In genomic region chr3:161031134-161031533, GRCh38 we compare ENCODE assay signal across 24 cellular contexts.
A peak's percentile ranks its signal among the peaks of the same experiment; 100 is the strongest.
DNase-seq lines count a peak whose midpoint lies in the region; ATAC-seq and TF ChIP-seq lines count a peak whose summit lies in the region.
"Had no signal": no experiment of that assay in that cellular context is flagged by ENCODE, and none has a peak within 500 bp of the region (broad histone marks: within the 10 kb centered on the region; RNA-seq: fewer than 3 reads in every experiment).

No MANE protein-coding gene starts in this region.

- H2BK12ac ChIP-seq in mesenchymal stem cell (ENCODE audit: low read length in 2 of 2) = no peak overlapping the region

- H2BK120ac ChIP-seq in mesenchymal stem cell (ENCODE audit: low read depth, low read length) = no peak overlapping the region

- no peak overlapping the region for H4K8ac ChIP-seq in mesenchymal stem cell (ENCODE audit: low read length)

- ATAC-seq in GM21526 (IDR thresholded peaks at IDR 0.05; ENCODE audit: low FRiP score, unreplicated experiment) = no peak
- ATAC-seq: GM23338, HCT116, SK-N-SH treated with all-trans-retinoic acid at 6 μM for 48 hours had no signal

- no peak overlapping the region for H3K14ac ChIP-seq in mesenchymal stem cell (ENCODE audit: low read length in 2 of 2)

- no peak overlapping the region for H4K91ac ChIP-seq in mesenchymal stem cell (ENCODE audit: low read length)

- H3K79me1 ChIP-seq in mesenchymal stem cell (replicated peaks; ENCODE audit: low read length, poor library complexity, severe bottlenecking) = no peaks in the 10 kb centered on the region

- H3K4me3 ChIP-seq in epithelial cell of esophagus (ENCODE audit: low read length) (no peak overlapping the region), mesenchymal stem cell (ENCODE audit: insufficient read depth in 1 of 2, low read depth in 1 of 2, low read length in 2 of 2) (no peak overlapping the region)
- H3K4me3 ChIP-seq: GM23338, Peyer's patch had no signal

- no peak overlapping the region for H3K27ac ChIP-seq in mesenchymal stem cell (ENCODE audit: low read length, poor library complexity, severe bottlenecking)
- H3K27ac ChIP-seq: 22Rv1, Peyer's patch had no signal

- H3K27me3 Mint-ChIP-seq in activated T-helper 1 cell treated with anti-CD3 and anti-CD28 coated beads, Interleukin-12 subunit alpha, Interleukin-12 subunit beta, Interleukin-2, Interleukin-4 antibody, amounts not matched to agents 30 ng/mL and 10 ng/mL and 1 ng/mL, durations not matched to agents 14 hours and 24 hours and 36 hours (ENCODE audit: insufficient read depth) = no peaks in the 10 kb centered on the region

- H2AFZ ChIP-seq in mesenchymal stem cell (ENCODE audit: low read depth, low read length) = no peak overlapping the region
- H2AFZ ChIP-seq: GM23338 had no signal

- no peak overlapping the region for H3K18ac ChIP-seq in mesenchymal stem cell (ENCODE audit: low read depth in 1 of 2, low read length in 2 of 2)

- H3K9ac ChIP-seq in mesenchymal stem cell (ENCODE audit: low read length) = no peak overlapping the region

- WGBS in mesenchymal stem cell = 100% methylated on average over 1 of the region's 1 CpG

- intact Hi-C loops in activated T-helper 1 cell treated with anti-CD3 and anti-CD28 coated beads, Interleukin-12 subunit alpha, Interleukin-12 subunit beta, Interleukin-2, Interleukin-4 antibody, amounts not matched to agents 30 ng/mL and 10 ng/mL and 1 ng/mL, durations not matched to agents 14 hours and 24 hours and 36 hours (cut with micrococcal nuclease) = no loop called here

- H3K27me3 ChIP-seq in mesenchymal stem cell (ENCODE audit: control insufficient read depth in 1 of 2, insufficient read depth in 1 of 2, low read length in 2 of 2) = no peaks in the 10 kb centered on the region
- H3K27me3 ChIP-seq: Peyer's patch had no signal

- no peak overlapping the region for H3K4me2 ChIP-seq in mesenchymal stem cell (ENCODE audit: low read length, poor library complexity, severe bottlenecking)
- H3K4me2 ChIP-seq: GM23338 had no signal

- TF ChIP-seq CTCF in epithelial cell of esophagus (IDR thresholded peaks at IDR 0.05; ENCODE audit: insufficient read depth, low read depth, low read length, missing control alignments) = no peak

- peaks cover 3% of the 10 kb centered on the region for H3K36me3 Mint-ChIP-seq in activated T-helper 1 cell treated with anti-CD3 and anti-CD28 coated beads, Interleukin-12 subunit alpha, Interleukin-12 subunit beta, Interleukin-2, Interleukin-4 antibody, amounts not matched to agents 30 ng/mL and 10 ng/mL and 1 ng/mL, durations not matched to agents 14 hours and 24 hours and 36 hours (ENCODE audit: low read depth)

- no peaks in the 10 kb centered on the region for H3K36me3 ChIP-seq in mesenchymal stem cell (ENCODE audit: control insufficient read depth in 1 of 2, insufficient read depth in 2 of 2, low read depth in 1 of 2, low read length in 2 of 2)
- H3K36me3 ChIP-seq: Peyer's patch had no signal

- no peak overlapping the region for H3K4ac ChIP-seq in mesenchymal stem cell (ENCODE audit: low read depth in 1 of 2, low read length in 2 of 2)

- H2BK5ac ChIP-seq in mesenchymal stem cell (ENCODE audit: low read depth, low read length, poor library complexity, severe bottlenecking) = no peak overlapping the region

- H2AK5ac ChIP-seq in mesenchymal stem cell (ENCODE audit: low read length, severe bottlenecking) = no peak overlapping the region

- no peak overlapping the region for H3K4me3 Mint-ChIP-seq in activated T-helper 1 cell treated with anti-CD3 and anti-CD28 coated beads, Interleukin-12 subunit alpha, Interleukin-12 subunit beta, Interleukin-2, Interleukin-4 antibody, amounts not matched to agents 30 ng/mL and 10 ng/mL and 1 ng/mL, durations not matched to agents 14 hours and 24 hours and 36 hours
- H3K4me3 Mint-ChIP-seq: CD14-positive monocyte, GM23338 had no signal

- no peak overlapping the region for H3K23ac ChIP-seq in mesenchymal stem cell (ENCODE audit: low read length in 2 of 2)

- DNase-seq in NCI-H146 (lab: John Stamatoyannopoulos, UW) = peak; percentile 19
- no peak for DNase-seq in NCI-H146 treated with DMSO at 0.1 percent for 48 hours (lab: John Stamatoyannopoulos, UW; ENCODE audit: unreplicated experiment)
- DNase-seq in OCI-M1 (lab: John Stamatoyannopoulos, UW) = peak; percentile 53
- DNase-seq in epithelial cell of esophagus (ENCODE audit: low read depth) = peak; percentile 41
- peak; percentile 26 for DNase-seq in mesenchymal stem cell
- no peak for DNase-seq in activated T-helper 1 cell treated with anti-CD3 and anti-CD28 coated beads, Interleukin-12 subunit alpha, Interleukin-12 subunit beta, Interleukin-2, Interleukin-4 antibody, amounts not matched to agents 30 ng/mL and 10 ng/mL and 1 ng/mL, durations not matched to agents 14 hours and 24 hours and 36 hours (ENCODE audit: low spot score)
- no peak for DNase-seq in NOMO-1 (lab: John Stamatoyannopoulos, UW; ENCODE audit: unreplicated experiment in 2 of 2)
- DNase-seq: AML-193, DMS 273 treated with DMSO at 0.1 percent for 48 hours, GDM1, Kasumi-1, NCI-H1105, NCI-H1694 treated with DMSO at 0.1 percent for 48 hours, NCI-H2227 treated with DMSO at 0.1 percent for 48 hours, NCI-H510A treated with DMSO at 0.1 percent for 48 hours, NCI-H82, Peyer's patch, SHP77 had no signal

- H3K9me3 Mint-ChIP-seq in activated T-helper 1 cell treated with anti-CD3 and anti-CD28 coated beads, Interleukin-12 subunit alpha, Interleukin-12 subunit beta, Interleukin-2, Interleukin-4 antibody, amounts not matched to agents 30 ng/mL and 10 ng/mL and 1 ng/mL, durations not matched to agents 14 hours and 24 hours and 36 hours = peaks cover 29% of the 10 kb centered on the region

- peaks cover 14% of the 10 kb centered on the region for H3K4me1 Mint-ChIP-seq in activated T-helper 1 cell treated with anti-CD3 and anti-CD28 coated beads, Interleukin-12 subunit alpha, Interleukin-12 subunit beta, Interleukin-2, Interleukin-4 antibody, amounts not matched to agents 30 ng/mL and 10 ng/mL and 1 ng/mL, durations not matched to agents 14 hours and 24 hours and 36 hours (ENCODE audit: low read depth)

- no peaks in the 10 kb centered on the region for H3K4me1 ChIP-seq in mesenchymal stem cell (ENCODE audit: control insufficient read depth, insufficient read depth, low read depth, low read length)
- H3K4me1 ChIP-seq: Peyer's patch had no signal

- no peak overlapping the region for H3K27ac Mint-ChIP-seq in activated T-helper 1 cell treated with anti-CD3 and anti-CD28 coated beads, Interleukin-12 subunit alpha, Interleukin-12 subunit beta, Interleukin-2, Interleukin-4 antibody, amounts not matched to agents 30 ng/mL and 10 ng/mL and 1 ng/mL, durations not matched to agents 14 hours and 24 hours and 36 hours
- H3K27ac Mint-ChIP-seq: GM23338 had no signal

- H2BK15ac ChIP-seq in mesenchymal stem cell (ENCODE audit: low read depth, poor library complexity, severe bottlenecking) = no peak overlapping the region

- peaks cover 2% of the 10 kb centered on the region for H3K9me3 ChIP-seq in mesenchymal stem cell (ENCODE audit: control insufficient read depth, low read length)
- H3K9me3 ChIP-seq: Peyer's patch had no signal

Comparison
In these comparisons a context has a peak if more than half of its experiments do, and no peak if none do; other contexts are left out.
1. DNase-seq: peak in NCI-H146 (single experiment), OCI-M1 (single experiment), epithelial cell of esophagus (single experiment) and mesenchymal stem cell (single experiment); none in NCI-H146 treated with DMSO at 0.1 percent for 48 hours (single experiment), activated T-helper 1 cell treated with anti-CD3 and anti-CD28 coated beads, Interleukin-12 subunit alpha, Interleukin-12 subunit beta, Interleukin-2, Interleukin-4 antibody, amounts not matched to agents 30 ng/mL and 10 ng/mL and 1 ng/mL, durations not matched to agents 14 hours and 24 hours and 36 hours (single experiment) and NOMO-1 (0 of 2).